Comparison of ENCODE assay signal across 1 cellular context in the genomic region with DNA sequence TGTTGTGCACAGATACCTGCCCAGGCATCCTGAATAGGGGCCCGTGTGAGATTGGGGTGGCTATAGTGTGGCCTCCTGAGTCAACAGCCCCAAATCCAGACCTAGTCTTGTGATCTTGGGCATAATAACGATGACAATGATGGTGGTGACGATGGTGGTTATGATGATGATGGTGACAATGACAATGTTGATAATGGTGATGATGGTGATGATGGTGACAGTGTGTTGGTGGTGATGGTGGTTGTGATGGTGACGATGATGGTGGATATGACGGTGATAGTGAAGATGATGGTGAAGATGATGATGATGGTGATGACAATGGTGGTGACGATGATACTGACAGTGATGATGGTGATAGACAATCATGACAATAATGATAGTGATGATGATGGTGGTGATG.
A peak's percentile ranks its signal among the peaks of the same experiment; 100 is the strongest.
TF ChIP-seq lines count a peak whose summit lies in the region.

No MANE protein-coding gene starts in this region.

TF ChIP-seq in HepG2, 621 proteins besides CTCF, POLR2A, EP300 and RAD21:
- TF ChIP-seq AGO2 (optimal IDR thresholded peaks at IDR 0.05; ENCODE audit: low read depth, low read length) (no peak), E2F2 (CRISPR knock-in tag; IDR thresholded peaks at IDR 0.05; ENCODE audit: borderline replicate concordance) (no peak), JARID2 (CRISPR knock-in tag; IDR thresholded peaks at IDR 0.05; ENCODE audit: insufficient replicate concordance) (no peak), ZFP1 (CRISPR knock-in tag; IDR thresholded peaks at IDR 0.05) (no peak), ZNF589 (CRISPR knock-in tag; conservative IDR thresholded peaks at IDR 0.05) (peak; percentile 47; the same call in 1 of the 2 replicates), TEAD2 (CRISPR knock-in tag; IDR thresholded peaks at IDR 0.05) (no peak), PCBP2 (optimal IDR thresholded peaks at IDR 0.05; ENCODE audit: low read depth, low read length, poor library complexity, severe bottlenecking) (no peak), REPIN1 (CRISPR knock-in tag; IDR thresholded peaks at IDR 0.05; ENCODE audit: borderline replicate concordance, low read depth) (no peak), ZNF777 (CRISPR knock-in tag; IDR thresholded peaks at IDR 0.05) (no peak), ZNF335 (CRISPR knock-in tag; IDR thresholded peaks at IDR 0.05) (no peak), CREB1 (IDR thresholded peaks at IDR 0.05) (peak; percentile 97), CREB1 (CRISPR knock-in tag; IDR thresholded peaks at IDR 0.05) (no peak), RFXANK (CRISPR knock-in tag; IDR thresholded peaks at IDR 0.05) (no peak), NONO (IDR thresholded peaks at IDR 0.05) (no peak), NONO (CRISPR knock-in tag; conservative IDR thresholded peaks at IDR 0.05) (0 out of 2 replicates have a peak, but pooled peaks have one; percentile 53), SKI (IDR thresholded peaks at IDR 0.05; ENCODE audit: partially characterized antibody) (no peak), ZNF20 (CRISPR knock-in tag; IDR thresholded peaks at IDR 0.05) (no peak), MNT (IDR thresholded peaks at IDR 0.05) (no peak), JUNB (CRISPR knock-in tag; IDR thresholded peaks at IDR 0.05; ENCODE audit: borderline replicate concordance) (peak; percentile 56; the same call in 1 of the 2 replicates), PAF1 (CRISPR knock-in tag; IDR thresholded peaks at IDR 0.05) (0 out of 2 replicates have a peak, but pooled peaks have one; percentile 8), ZC3H13 (CRISPR knock-in tag; IDR thresholded peaks at IDR 0.05) (peak; percentile 37; the same call in 1 of the 2 replicates), MEF2D (CRISPR knock-in tag; IDR thresholded peaks at IDR 0.05) (no peak), ZNF501 (CRISPR knock-in tag; IDR thresholded peaks at IDR 0.05) (no peak), ZNF362 (CRISPR knock-in tag; IDR thresholded peaks at IDR 0.05; ENCODE audit: borderline replicate concordance) (no peak), ZNF83 (CRISPR knock-in tag; IDR thresholded peaks at IDR 0.05; ENCODE audit: borderline replicate concordance) (no peak), ZNF180 (CRISPR knock-in tag; IDR thresholded peaks at IDR 0.05; ENCODE audit: borderline replicate concordance, low read depth) (no peak), POLR2AphosphoS5 (IDR thresholded peaks at IDR 0.05; ENCODE audit: low read depth, low read length) (peak; percentile 6; the same call in 1 of the 2 replicates), DNMT1 (CRISPR knock-in tag; IDR thresholded peaks at IDR 0.05) (0 out of 2 replicates have a peak, but pooled peaks have one; percentile 7), MTF2 (CRISPR knock-in tag; IDR thresholded peaks at IDR 0.05; ENCODE audit: borderline replicate concordance) (no peak), HHEX (CRISPR knock-in tag; IDR thresholded peaks at IDR 0.05) (no peak), POGZ (CRISPR knock-in tag; IDR thresholded peaks at IDR 0.05) (no peak), BRCA1 (CRISPR knock-in tag; IDR thresholded peaks at IDR 0.05) (no peak), TOPORS (CRISPR knock-in tag; IDR thresholded peaks at IDR 0.05) (no peak; the same call in 1 of the 2 replicates), TBX3 (IDR thresholded peaks at IDR 0.05; ENCODE audit: borderline replicate concordance) (no peak), ATF5 (CRISPR knock-in tag; IDR thresholded peaks at IDR 0.05; ENCODE audit: low read depth) (0 out of 2 replicates have a peak, but pooled peaks have one; percentile 1), SKIL (CRISPR knock-in tag; IDR thresholded peaks at IDR 0.05; ENCODE audit: borderline replicate concordance) (0 out of 2 replicates have a peak, but pooled peaks have one; percentile 39), SIN3A (IDR thresholded peaks at IDR 0.05; ENCODE audit: borderline replicate concordance, low read depth, low read length) (no peak), ATAD3A (CRISPR knock-in tag; IDR thresholded peaks at IDR 0.05) (no peak), ZNF225 (CRISPR knock-in tag; IDR thresholded peaks at IDR 0.05) (no peak), THYN1 (CRISPR knock-in tag; IDR thresholded peaks at IDR 0.05; ENCODE audit: borderline replicate concordance, low read depth) (no peak), GMEB2 (CRISPR knock-in tag; IDR thresholded peaks at IDR 0.05; ENCODE audit: low read depth) (no peak), ZNF672 (CRISPR knock-in tag; IDR thresholded peaks at IDR 0.05) (no peak), MAZ (IDR thresholded peaks at IDR 0.05; ENCODE audit: borderline replicate concordance, low read depth, low read length) (no peak), MAZ (CRISPR knock-in tag; IDR thresholded peaks at IDR 0.05; ENCODE audit: low read depth) (no peak), SMARCE1 (IDR thresholded peaks at IDR 0.05; ENCODE audit: borderline replicate concordance) (no peak), ATRX (CRISPR knock-in tag; IDR thresholded peaks at IDR 0.05; ENCODE audit: borderline replicate concordance) (no peak), IKZF1 (IDR thresholded peaks at IDR 0.05) (0 out of 2 replicates have a peak, but pooled peaks have one; percentile 21), XBP1 (CRISPR knock-in tag; IDR thresholded peaks at IDR 0.05) (no peak), ATM (IDR thresholded peaks at IDR 0.05; ENCODE audit: borderline replicate concordance) (peak; percentile 37; the same call in 1 of the 2 replicates)
- TF ChIP-seq, protein P1, sequence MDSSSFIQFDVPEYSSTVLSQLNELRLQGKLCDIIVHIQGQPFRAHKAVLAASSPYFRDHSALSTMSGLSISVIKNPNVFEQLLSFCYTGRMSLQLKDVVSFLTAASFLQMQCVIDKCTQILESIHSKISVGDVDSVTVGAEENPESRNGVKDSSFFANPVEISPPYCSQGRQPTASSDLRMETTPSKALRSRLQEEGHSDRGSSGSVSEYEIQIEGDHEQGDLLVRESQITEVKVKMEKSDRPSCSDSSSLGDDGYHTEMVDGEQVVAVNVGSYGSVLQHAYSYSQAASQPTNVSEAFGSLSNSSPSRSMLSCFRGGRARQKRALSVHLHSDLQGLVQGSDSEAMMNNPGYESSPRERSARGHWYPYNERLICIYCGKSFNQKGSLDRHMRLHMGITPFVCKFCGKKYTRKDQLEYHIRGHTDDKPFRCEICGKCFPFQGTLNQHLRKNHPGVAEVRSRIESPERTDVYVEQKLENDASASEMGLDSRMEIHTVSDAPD (CRISPR knock-in tag; IDR thresholded peaks at IDR 0.05) = 0 out of 2 replicates have a peak, but pooled peaks have one; percentile 18
- TF ChIP-seq, protein P2, sequence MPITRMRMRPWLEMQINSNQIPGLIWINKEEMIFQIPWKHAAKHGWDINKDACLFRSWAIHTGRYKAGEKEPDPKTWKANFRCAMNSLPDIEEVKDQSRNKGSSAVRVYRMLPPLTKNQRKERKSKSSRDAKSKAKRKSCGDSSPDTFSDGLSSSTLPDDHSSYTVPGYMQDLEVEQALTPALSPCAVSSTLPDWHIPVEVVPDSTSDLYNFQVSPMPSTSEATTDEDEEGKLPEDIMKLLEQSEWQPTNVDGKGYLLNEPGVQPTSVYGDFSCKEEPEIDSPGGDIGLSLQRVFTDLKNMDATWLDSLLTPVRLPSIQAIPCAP (CRISPR knock-in tag; IDR thresholded peaks at IDR 0.05; ENCODE audit: low read depth) = no peak
- TF ChIP-seq, protein P3, sequence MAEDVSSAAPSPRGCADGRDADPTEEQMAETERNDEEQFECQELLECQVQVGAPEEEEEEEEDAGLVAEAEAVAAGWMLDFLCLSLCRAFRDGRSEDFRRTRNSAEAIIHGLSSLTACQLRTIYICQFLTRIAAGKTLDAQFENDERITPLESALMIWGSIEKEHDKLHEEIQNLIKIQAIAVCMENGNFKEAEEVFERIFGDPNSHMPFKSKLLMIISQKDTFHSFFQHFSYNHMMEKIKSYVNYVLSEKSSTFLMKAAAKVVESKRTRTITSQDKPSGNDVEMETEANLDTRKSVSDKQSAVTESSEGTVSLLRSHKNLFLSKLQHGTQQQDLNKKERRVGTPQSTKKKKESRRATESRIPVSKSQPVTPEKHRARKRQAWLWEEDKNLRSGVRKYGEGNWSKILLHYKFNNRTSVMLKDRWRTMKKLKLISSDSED (CRISPR knock-in tag; IDR thresholded peaks at IDR 0.05) = no peak
